Comparison of ENCODE assay signal across 2 cellular contexts in the genomic region with DNA sequence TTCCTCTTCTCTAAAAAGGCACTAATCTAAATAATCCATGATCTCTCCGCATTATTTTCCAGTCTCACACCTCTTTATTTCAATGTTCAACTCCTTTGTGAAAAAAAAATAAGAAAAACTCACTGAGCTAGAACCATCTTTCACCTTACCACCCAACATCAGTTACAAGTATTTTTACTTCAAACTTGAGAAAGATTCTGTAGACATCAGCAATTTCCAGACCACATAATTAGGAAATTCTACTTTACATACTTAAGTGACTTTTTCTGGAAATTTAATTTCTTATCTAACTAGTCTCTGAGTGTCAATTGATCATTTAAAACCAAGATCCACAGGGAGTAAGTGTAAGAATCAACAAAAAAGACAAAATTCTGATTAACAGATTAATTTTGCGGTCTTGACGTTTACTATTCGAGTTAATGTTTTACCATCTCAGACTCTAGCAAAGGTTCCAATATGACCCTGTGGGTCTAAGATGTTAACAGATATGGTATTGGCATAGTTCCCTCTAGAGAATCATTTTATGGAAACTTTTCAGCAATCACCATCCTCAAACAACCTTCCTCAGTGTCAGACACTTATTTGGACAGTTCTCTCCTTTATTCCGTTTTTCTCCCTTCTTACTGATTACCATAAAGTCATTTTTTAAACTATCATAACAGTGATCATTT.
A peak's percentile ranks its signal among the peaks of the same experiment; 100 is the strongest.
TF ChIP-seq lines count a peak whose summit lies in the region.

No MANE protein-coding gene starts in this region.

TF ChIP-seq in SK-N-SH, 30 proteins besides CTCF, POLR2A, EP300 and RAD21:
- TF ChIP-seq, protein P1, sequence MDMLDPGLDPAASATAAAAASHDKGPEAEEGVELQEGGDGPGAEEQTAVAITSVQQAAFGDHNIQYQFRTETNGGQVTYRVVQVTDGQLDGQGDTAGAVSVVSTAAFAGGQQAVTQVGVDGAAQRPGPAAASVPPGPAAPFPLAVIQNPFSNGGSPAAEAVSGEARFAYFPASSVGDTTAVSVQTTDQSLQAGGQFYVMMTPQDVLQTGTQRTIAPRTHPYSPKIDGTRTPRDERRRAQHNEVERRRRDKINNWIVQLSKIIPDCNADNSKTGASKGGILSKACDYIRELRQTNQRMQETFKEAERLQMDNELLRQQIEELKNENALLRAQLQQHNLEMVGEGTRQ (IDR thresholded peaks at IDR 0.05; ENCODE audit: borderline replicate concordance, low read depth, low read length), result no peak
- TF ChIP-seq SIN3A (IDR thresholded peaks at IDR 0.05; ENCODE audit: borderline replicate concordance, low read depth, low read length), result no peak
- TF ChIP-seq GATA2 (CRISPR knock-in tag; IDR thresholded peaks at IDR 0.05), result no peak
- no peak for TF ChIP-seq RFX5 (IDR thresholded peaks at IDR 0.05; ENCODE audit: low read length)
- TF ChIP-seq SMC3 (IDR thresholded peaks at IDR 0.05; ENCODE audit: low read depth, low read length), result no peak
- TF ChIP-seq, protein P2, sequence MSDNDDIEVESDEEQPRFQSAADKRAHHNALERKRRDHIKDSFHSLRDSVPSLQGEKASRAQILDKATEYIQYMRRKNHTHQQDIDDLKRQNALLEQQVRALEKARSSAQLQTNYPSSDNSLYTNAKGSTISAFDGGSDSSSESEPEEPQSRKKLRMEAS (IDR thresholded peaks at IDR 0.05; ENCODE audit: low read depth), result no peak
- TF ChIP-seq, protein P3, sequence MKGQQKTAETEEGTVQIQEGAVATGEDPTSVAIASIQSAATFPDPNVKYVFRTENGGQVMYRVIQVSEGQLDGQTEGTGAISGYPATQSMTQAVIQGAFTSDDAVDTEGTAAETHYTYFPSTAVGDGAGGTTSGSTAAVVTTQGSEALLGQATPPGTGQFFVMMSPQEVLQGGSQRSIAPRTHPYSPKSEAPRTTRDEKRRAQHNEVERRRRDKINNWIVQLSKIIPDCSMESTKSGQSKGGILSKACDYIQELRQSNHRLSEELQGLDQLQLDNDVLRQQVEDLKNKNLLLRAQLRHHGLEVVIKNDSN (IDR thresholded peaks at IDR 0.05; ENCODE audit: borderline replicate concordance, low read depth), result no peak
- TF ChIP-seq TCF12 (IDR thresholded peaks at IDR 0.05), result no peak
- TF ChIP-seq FOSL2 (IDR thresholded peaks at IDR 0.05; ENCODE audit: borderline replicate concordance, low read depth), result no peak
- TF ChIP-seq JUND (IDR thresholded peaks at IDR 0.05), result no peak
- no peak for TF ChIP-seq POLR2AphosphoS5 (IDR thresholded peaks at IDR 0.05; ENCODE audit: low read depth, low read length)
- TF ChIP-seq NFIC (IDR thresholded peaks at IDR 0.05; ENCODE audit: borderline replicate concordance), result no peak

TF ChIP-seq in K562, 482 proteins besides CTCF, POLR2A, EP300 and RAD21 (continued from another document):
- TF ChIP-seq, protein P4, sequence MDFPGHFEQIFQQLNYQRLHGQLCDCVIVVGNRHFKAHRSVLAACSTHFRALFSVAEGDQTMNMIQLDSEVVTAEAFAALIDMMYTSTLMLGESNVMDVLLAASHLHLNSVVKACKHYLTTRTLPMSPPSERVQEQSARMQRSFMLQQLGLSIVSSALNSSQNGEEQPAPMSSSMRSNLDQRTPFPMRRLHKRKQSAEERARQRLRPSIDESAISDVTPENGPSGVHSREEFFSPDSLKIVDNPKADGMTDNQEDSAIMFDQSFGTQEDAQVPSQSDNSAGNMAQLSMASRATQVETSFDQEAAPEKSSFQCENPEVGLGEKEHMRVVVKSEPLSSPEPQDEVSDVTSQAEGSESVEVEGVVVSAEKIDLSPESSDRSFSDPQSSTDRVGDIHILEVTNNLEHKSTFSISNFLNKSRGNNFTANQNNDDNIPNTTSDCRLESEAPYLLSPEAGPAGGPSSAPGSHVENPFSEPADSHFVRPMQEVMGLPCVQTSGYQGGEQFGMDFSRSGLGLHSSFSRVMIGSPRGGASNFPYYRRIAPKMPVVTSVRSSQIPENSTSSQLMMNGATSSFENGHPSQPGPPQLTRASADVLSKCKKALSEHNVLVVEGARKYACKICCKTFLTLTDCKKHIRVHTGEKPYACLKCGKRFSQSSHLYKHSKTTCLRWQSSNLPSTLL (IDR thresholded peaks at IDR 0.05), result no peak
- TF ChIP-seq TEAD1 (CRISPR knock-in tag; IDR thresholded peaks at IDR 0.05) (no peak), ZNF174 (CRISPR knock-in tag; IDR thresholded peaks at IDR 0.05) (no peak), ZNF316 (IDR thresholded peaks at IDR 0.05) (peak; percentile 74), E2F3 (CRISPR knock-in tag; IDR thresholded peaks at IDR 0.05) (no peak), NRF1 (conservative IDR thresholded peaks at IDR 0.05 in 1 of 2, IDR thresholded peaks at IDR 0.05 in 1 of 2) (no peak), KLF6 (CRISPR knock-in tag; IDR thresholded peaks at IDR 0.05; ENCODE audit: borderline replicate concordance) (no peak), ZNF184 (CRISPR knock-in tag; IDR thresholded peaks at IDR 0.05) (no peak), ARHGAP35 (IDR thresholded peaks at IDR 0.05; ENCODE audit: partially characterized antibody) (no peak), NBN (IDR thresholded peaks at IDR 0.05; ENCODE audit: low read depth) (no peak), DDX20 (tag; IDR thresholded peaks at IDR 0.05; ENCODE audit: low read depth) (no peak), CEBPG (CRISPR knock-in tag; IDR thresholded peaks at IDR 0.05) (no peak), CEBPG (tag; conservative IDR thresholded peaks at IDR 0.05 in 1 of 2, IDR thresholded peaks at IDR 0.05 in 1 of 2) (no peak), POLR2AphosphoS5 (IDR thresholded peaks at IDR 0.05; ENCODE audit: control insufficient read depth, insufficient read depth, low read depth, low read length) (no peak)
- TF ChIP-seq, protein P5, sequence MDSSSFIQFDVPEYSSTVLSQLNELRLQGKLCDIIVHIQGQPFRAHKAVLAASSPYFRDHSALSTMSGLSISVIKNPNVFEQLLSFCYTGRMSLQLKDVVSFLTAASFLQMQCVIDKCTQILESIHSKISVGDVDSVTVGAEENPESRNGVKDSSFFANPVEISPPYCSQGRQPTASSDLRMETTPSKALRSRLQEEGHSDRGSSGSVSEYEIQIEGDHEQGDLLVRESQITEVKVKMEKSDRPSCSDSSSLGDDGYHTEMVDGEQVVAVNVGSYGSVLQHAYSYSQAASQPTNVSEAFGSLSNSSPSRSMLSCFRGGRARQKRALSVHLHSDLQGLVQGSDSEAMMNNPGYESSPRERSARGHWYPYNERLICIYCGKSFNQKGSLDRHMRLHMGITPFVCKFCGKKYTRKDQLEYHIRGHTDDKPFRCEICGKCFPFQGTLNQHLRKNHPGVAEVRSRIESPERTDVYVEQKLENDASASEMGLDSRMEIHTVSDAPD (CRISPR knock-in tag; IDR thresholded peaks at IDR 0.05), result no peak
- TF ChIP-seq, protein P6, sequence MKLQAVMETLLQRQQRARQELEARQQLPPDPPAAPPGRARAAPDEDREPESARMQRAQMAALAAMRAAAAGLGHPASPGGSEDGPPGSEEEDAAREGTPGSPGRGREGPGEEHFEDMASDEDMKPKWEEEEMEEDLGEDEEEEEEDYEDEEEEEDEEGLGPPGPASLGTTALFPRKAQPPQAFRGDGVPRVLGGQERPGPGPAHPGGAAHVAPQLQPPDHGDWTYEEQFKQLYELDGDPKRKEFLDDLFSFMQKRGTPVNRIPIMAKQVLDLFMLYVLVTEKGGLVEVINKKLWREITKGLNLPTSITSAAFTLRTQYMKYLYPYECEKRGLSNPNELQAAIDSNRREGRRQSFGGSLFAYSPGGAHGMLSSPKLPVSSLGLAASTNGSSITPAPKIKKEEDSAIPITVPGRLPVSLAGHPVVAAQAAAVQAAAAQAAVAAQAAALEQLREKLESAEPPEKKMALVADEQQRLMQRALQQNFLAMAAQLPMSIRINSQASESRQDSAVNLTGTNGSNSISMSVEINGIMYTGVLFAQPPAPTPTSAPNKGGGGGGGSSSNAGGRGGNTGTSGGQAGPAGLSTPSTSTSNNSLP (IDR thresholded peaks at IDR 0.05; ENCODE audit: borderline replicate concordance, low read depth, low read length), result no peak
- TF ChIP-seq, protein P7, sequence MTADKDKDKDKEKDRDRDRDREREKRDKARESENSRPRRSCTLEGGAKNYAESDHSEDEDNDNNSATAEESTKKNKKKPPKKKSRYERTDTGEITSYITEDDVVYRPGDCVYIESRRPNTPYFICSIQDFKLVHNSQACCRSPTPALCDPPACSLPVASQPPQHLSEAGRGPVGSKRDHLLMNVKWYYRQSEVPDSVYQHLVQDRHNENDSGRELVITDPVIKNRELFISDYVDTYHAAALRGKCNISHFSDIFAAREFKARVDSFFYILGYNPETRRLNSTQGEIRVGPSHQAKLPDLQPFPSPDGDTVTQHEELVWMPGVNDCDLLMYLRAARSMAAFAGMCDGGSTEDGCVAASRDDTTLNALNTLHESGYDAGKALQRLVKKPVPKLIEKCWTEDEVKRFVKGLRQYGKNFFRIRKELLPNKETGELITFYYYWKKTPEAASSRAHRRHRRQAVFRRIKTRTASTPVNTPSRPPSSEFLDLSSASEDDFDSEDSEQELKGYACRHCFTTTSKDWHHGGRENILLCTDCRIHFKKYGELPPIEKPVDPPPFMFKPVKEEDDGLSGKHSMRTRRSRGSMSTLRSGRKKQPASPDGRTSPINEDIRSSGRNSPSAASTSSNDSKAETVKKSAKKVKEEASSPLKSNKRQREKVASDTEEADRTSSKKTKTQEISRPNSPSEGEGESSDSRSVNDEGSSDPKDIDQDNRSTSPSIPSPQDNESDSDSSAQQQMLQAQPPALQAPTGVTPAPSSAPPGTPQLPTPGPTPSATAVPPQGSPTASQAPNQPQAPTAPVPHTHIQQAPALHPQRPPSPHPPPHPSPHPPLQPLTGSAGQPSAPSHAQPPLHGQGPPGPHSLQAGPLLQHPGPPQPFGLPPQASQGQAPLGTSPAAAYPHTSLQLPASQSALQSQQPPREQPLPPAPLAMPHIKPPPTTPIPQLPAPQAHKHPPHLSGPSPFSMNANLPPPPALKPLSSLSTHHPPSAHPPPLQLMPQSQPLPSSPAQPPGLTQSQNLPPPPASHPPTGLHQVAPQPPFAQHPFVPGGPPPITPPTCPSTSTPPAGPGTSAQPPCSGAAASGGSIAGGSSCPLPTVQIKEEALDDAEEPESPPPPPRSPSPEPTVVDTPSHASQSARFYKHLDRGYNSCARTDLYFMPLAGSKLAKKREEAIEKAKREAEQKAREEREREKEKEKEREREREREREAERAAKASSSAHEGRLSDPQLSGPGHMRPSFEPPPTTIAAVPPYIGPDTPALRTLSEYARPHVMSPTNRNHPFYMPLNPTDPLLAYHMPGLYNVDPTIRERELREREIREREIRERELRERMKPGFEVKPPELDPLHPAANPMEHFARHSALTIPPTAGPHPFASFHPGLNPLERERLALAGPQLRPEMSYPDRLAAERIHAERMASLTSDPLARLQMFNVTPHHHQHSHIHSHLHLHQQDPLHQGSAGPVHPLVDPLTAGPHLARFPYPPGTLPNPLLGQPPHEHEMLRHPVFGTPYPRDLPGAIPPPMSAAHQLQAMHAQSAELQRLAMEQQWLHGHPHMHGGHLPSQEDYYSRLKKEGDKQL (CRISPR knock-in tag; IDR thresholded peaks at IDR 0.05; ENCODE audit: borderline replicate concordance), result no peak
- TF ChIP-seq, protein P8, sequence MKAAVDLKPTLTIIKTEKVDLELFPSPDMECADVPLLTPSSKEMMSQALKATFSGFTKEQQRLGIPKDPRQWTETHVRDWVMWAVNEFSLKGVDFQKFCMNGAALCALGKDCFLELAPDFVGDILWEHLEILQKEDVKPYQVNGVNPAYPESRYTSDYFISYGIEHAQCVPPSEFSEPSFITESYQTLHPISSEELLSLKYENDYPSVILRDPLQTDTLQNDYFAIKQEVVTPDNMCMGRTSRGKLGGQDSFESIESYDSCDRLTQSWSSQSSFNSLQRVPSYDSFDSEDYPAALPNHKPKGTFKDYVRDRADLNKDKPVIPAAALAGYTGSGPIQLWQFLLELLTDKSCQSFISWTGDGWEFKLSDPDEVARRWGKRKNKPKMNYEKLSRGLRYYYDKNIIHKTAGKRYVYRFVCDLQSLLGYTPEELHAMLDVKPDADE (conservative IDR thresholded peaks at IDR 0.05; ENCODE audit: control insufficient read depth, low read depth, low read length), result no peak
- TF ChIP-seq, protein P9, sequence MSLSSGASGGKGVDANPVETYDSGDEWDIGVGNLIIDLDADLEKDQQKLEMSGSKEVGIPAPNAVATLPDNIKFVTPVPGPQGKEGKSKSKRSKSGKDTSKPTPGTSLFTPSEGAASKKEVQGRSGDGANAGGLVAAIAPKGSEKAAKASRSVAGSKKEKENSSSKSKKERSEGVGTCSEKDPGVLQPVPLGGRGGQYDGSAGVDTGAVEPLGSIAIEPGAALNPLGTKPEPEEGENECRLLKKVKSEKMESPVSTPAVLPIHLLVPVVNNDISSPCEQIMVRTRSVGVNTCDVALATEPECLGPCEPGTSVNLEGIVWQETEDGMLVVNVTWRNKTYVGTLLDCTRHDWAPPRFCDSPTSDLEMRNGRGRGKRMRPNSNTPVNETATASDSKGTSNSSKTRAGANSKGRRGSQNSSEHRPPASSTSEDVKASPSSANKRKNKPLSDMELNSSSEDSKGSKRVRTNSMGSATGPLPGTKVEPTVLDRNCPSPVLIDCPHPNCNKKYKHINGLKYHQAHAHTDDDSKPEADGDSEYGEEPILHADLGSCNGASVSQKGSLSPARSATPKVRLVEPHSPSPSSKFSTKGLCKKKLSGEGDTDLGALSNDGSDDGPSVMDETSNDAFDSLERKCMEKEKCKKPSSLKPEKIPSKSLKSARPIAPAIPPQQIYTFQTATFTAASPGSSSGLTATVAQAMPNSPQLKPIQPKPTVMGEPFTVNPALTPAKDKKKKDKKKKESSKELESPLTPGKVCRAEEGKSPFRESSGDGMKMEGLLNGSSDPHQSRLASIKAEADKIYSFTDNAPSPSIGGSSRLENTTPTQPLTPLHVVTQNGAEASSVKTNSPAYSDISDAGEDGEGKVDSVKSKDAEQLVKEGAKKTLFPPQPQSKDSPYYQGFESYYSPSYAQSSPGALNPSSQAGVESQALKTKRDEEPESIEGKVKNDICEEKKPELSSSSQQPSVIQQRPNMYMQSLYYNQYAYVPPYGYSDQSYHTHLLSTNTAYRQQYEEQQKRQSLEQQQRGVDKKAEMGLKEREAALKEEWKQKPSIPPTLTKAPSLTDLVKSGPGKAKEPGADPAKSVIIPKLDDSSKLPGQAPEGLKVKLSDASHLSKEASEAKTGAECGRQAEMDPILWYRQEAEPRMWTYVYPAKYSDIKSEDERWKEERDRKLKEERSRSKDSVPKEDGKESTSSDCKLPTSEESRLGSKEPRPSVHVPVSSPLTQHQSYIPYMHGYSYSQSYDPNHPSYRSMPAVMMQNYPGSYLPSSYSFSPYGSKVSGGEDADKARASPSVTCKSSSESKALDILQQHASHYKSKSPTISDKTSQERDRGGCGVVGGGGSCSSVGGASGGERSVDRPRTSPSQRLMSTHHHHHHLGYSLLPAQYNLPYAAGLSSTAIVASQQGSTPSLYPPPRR (CRISPR knock-in tag; IDR thresholded peaks at IDR 0.05; ENCODE audit: borderline replicate concordance), result no peak
TF ChIP-seq in K562: peak in this region for 3.
